ENCODE assay signal across 17 cellular contexts in genomic region chr2:183868707-183869106, GRCh38.
A peak's percentile ranks its signal among the peaks of the same experiment; 100 is the strongest.
DNase-seq lines count a peak whose midpoint lies in the region; ATAC-seq, FAIRE-seq and TF ChIP-seq lines count a peak whose summit lies in the region.
"Had no signal": no experiment of that assay in that cellular context is flagged by ENCODE, and none has a peak within 500 bp of the region (broad histone marks: within the 10 kb centered on the region; RNA-seq: fewer than 3 reads in every experiment).

No MANE protein-coding gene starts in this region.

- H3K4me1 ChIP-seq in small intestine (ENCODE audit: control insufficient read depth in 2 of 2, insufficient read depth in 1 of 2, low read depth in 1 of 2, low read length in 1 of 2), result no peaks in the 10 kb centered on the region
- H3K4me1 ChIP-seq: BLaER1 treated with 17β-estradiol and CSF1 and Interleukin-3, amounts not matched to agents 10 nM and 100 nM; prostate gland; stomach had no signal

- no peaks in the 10 kb centered on the region for H3K9me3 ChIP-seq in small intestine (ENCODE audit: control insufficient read depth, low read depth)
- H3K9me3 ChIP-seq: BLaER1 treated with 17β-estradiol and CSF1 and Interleukin-3, amounts not matched to agents 10 nM and 100 nM; prostate gland; stomach had no signal

- ATAC-seq in GM18861 (IDR thresholded peaks at IDR 0.05; ENCODE audit: unreplicated experiment), result peak; percentile 71
- ATAC-seq in HG03432 (IDR thresholded peaks at IDR 0.05; ENCODE audit: unreplicated experiment), result peak; percentile 79
- no peak for ATAC-seq in HG02763 (IDR thresholded peaks at IDR 0.05; ENCODE audit: unreplicated experiment)

- DNase-seq in T1000 (lab: John Stamatoyannopoulos, UW) (peak; percentile 3), kidney epithelial cell (ENCODE audit: low read depth) (peak; percentile 10), small intestine (no peak), activated T-cell treated with anti-CD3 and anti-CD28 coated beads for 4 hours (no peak)
- no peak for DNase-seq in stimulated activated CD4-positive, alpha-beta T cell treated with anti-CD3 and anti-CD28 coated beads, Interleukin-4, amount 100 ng/mL, for 1 hour
- DNase-seq: activated naive CD8-positive, alpha-beta T cell treated with anti-CD3 and anti-CD28 coated beads for 36 hours; immature natural killer cell; MV-4-11; NCI-H510A; Right ventricle myocardium superior; stimulated activated CD4-positive, alpha-beta T cell treated with anti-CD3 and anti-CD28 coated beads, Interleukin-4, amount 100 ng/mL, for 4 hours; stomach had no signal

- 19 to 35% (median 26%) methylated on average over 1 of the region's 1 CpG for WGBS in small intestine, 3 donors

- FAIRE-seq in small intestine (lab: Jason Lieb, UNC), result no peak

- no peaks in the 10 kb centered on the region for H3K27me3 ChIP-seq in kidney epithelial cell (ENCODE audit: control insufficient read depth, insufficient read depth, low read length)
- H3K27me3 ChIP-seq in small intestine (ENCODE audit: control insufficient read depth in 2 of 2, insufficient read depth in 2 of 2, low read length in 2 of 2), result no peaks in the 10 kb centered on the region
- H3K27me3 ChIP-seq: BLaER1 treated with 17β-estradiol and CSF1 and Interleukin-3, amounts not matched to agents 10 nM and 100 nM; stomach had no signal

- no peak overlapping the region for H3K27ac ChIP-seq in small intestine (ENCODE audit: low read depth in 1 of 2, low read length in 1 of 2)
- H3K27ac ChIP-seq: BLaER1 treated with 17β-estradiol and CSF1 and Interleukin-3, amounts not matched to agents 10 nM and 100 nM; prostate gland; stomach had no signal

- H3K36me3 ChIP-seq in kidney epithelial cell (ENCODE audit: control insufficient read depth, insufficient read depth, low read length) (no peaks in the 10 kb centered on the region), small intestine (ENCODE audit: control insufficient read depth in 2 of 2, insufficient read depth in 2 of 2, low read length in 2 of 2) (no peaks in the 10 kb centered on the region)
- H3K36me3 ChIP-seq: BLaER1 treated with 17β-estradiol and CSF1 and Interleukin-3, amounts not matched to agents 10 nM and 100 nM; prostate gland; stomach had no signal

- H3K4me3 ChIP-seq in kidney epithelial cell (ENCODE audit: low read depth, low read length) (no peak overlapping the region), small intestine (ENCODE audit: low read depth in 1 of 2, low read length in 2 of 2) (no peak overlapping the region)
- H3K4me3 ChIP-seq: BLaER1 treated with 17β-estradiol and CSF1 and Interleukin-3, amounts not matched to agents 10 nM and 100 nM; prostate gland; stomach had no signal

- no peak for TF ChIP-seq CTCF in kidney epithelial cell (IDR thresholded peaks at IDR 0.05; ENCODE audit: insufficient read depth, low read length, poor library complexity, severe bottlenecking)

Comparison
In these comparisons a context has a peak if more than half of its experiments do, and no peak if none do; other contexts are left out.
1. DNase-seq: peak in T1000 (single experiment) and kidney epithelial cell (single experiment); none in small intestine (single experiment), stimulated activated CD4-positive, alpha-beta T cell treated with anti-CD3 and anti-CD28 coated beads, Interleukin-4, amount 100 ng/mL, for 1 hour (single experiment) and activated T-cell treated with anti-CD3 and anti-CD28 coated beads for 4 hours (single experiment).